Comparison of ENCODE assay signal across 1 cellular context in the genomic region with DNA sequence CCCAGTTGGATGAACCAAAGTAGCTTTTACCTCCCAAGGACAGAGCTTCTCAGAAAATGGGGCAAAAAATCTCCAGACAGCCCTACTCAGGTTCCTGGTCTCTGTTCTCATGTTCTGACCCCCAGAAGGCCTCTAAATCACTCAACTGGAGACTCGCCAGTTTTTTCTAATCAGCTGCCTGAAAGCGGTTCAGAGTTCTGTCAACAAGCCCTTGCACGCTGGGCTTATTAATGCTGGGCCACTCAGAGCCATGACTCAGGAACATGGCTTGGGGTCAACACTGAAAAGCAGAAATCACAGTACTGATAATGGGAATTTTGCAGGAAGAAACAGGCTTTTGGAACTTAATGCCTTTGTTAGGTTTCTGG.
TF ChIP-seq lines count a peak whose summit lies in the region.

No MANE protein-coding gene starts in this region.

TF ChIP-seq in WTC11, 78 proteins besides CTCF, POLR2A, EP300 and RAD21 (continued from another document):
- TF ChIP-seq, protein P1, sequence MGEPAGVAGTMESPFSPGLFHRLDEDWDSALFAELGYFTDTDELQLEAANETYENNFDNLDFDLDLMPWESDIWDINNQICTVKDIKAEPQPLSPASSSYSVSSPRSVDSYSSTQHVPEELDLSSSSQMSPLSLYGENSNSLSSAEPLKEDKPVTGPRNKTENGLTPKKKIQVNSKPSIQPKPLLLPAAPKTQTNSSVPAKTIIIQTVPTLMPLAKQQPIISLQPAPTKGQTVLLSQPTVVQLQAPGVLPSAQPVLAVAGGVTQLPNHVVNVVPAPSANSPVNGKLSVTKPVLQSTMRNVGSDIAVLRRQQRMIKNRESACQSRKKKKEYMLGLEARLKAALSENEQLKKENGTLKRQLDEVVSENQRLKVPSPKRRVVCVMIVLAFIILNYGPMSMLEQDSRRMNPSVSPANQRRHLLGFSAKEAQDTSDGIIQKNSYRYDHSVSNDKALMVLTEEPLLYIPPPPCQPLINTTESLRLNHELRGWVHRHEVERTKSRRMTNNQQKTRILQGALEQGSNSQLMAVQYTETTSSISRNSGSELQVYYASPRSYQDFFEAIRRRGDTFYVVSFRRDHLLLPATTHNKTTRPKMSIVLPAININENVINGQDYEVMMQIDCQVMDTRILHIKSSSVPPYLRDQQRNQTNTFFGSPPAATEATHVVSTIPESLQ (CRISPR knock-in tag; IDR thresholded peaks at IDR 0.05): no peak
- no peak for TF ChIP-seq HMGA2 (CRISPR knock-in tag; IDR thresholded peaks at IDR 0.05)
- no peak for TF ChIP-seq ZNF512 (CRISPR knock-in tag; IDR thresholded peaks at IDR 0.05; ENCODE audit: borderline replicate concordance)
- no peak for TF ChIP-seq ZSCAN18 (CRISPR knock-in tag; IDR thresholded peaks at IDR 0.05)
- TF ChIP-seq FOXJ3 (CRISPR knock-in tag; IDR thresholded peaks at IDR 0.05; ENCODE audit: borderline replicate concordance): no peak
- TF ChIP-seq, protein P2, sequence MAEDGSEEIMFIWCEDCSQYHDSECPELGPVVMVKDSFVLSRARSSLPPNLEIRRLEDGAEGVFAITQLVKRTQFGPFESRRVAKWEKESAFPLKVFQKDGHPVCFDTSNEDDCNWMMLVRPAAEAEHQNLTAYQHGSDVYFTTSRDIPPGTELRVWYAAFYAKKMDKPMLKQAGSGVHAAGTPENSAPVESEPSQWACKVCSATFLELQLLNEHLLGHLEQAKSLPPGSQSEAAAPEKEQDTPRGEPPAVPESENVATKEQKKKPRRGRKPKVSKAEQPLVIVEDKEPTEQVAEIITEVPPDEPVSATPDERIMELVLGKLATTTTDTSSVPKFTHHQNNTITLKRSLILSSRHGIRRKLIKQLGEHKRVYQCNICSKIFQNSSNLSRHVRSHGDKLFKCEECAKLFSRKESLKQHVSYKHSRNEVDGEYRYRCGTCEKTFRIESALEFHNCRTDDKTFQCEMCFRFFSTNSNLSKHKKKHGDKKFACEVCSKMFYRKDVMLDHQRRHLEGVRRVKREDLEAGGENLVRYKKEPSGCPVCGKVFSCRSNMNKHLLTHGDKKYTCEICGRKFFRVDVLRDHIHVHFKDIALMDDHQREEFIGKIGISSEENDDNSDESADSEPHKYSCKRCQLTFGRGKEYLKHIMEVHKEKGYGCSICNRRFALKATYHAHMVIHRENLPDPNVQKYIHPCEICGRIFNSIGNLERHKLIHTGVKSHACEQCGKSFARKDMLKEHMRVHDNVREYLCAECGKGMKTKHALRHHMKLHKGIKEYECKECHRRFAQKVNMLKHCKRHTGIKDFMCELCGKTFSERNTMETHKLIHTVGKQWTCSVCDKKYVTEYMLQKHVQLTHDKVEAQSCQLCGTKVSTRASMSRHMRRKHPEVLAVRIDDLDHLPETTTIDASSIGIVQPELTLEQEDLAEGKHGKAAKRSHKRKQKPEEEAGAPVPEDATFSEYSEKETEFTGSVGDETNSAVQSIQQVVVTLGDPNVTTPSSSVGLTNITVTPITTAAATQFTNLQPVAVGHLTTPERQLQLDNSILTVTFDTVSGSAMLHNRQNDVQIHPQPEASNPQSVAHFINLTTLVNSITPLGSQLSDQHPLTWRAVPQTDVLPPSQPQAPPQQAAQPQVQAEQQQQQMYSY (CRISPR knock-in tag; IDR thresholded peaks at IDR 0.05): no peak
